9 cellular contexts compared by ENCODE assay signal in genomic region chr5:84382363-84383295, GRCh38. TPM values are rescaled to one million over a fixed set of nuclear protein-coding genes. Genes with fewer than 3 reads are reported as not detected.
DNase-seq lines count a peak whose midpoint lies in the region; ATAC-seq and TF ChIP-seq lines count a peak whose summit lies in the region.
"Had no signal": no experiment of that assay in that cellular context is flagged by ENCODE, and none has a peak within 500 bp of the region (broad histone marks: within the 10 kb centered on the region; RNA-seq: fewer than 3 reads in every experiment).

No MANE protein-coding gene starts in this region.

- H3K36me3 Mint-ChIP-seq in activated CD4-positive, alpha-beta T cell treated with anti-CD3 and anti-CD28 coated beads, Interleukin-2, amount 10 ng/mL, durations not matched to agents 7 days and 5 days (ENCODE audit: low read depth), result no peaks in the 10 kb centered on the region
- H3K36me3 Mint-ChIP-seq: activated naive CD8-positive, alpha-beta T cell had no signal

- H3K27ac ChIP-seq in ascending aorta (peak overlapping the region; percentile 90 to 94), hepatocyte (peak overlapping the region; percentile 68)

- H3K36me3 ChIP-seq in ascending aorta (no peaks in the 10 kb centered on the region), hepatocyte (replicated peaks; ENCODE audit: insufficient read depth, low read depth) (no peaks in the 10 kb centered on the region)

- CTCF ChIA-PET in activated CD4-positive, alpha-beta T cell treated with anti-CD3 and anti-CD28 coated beads, Interleukin-2, amount 10 ng/mL, durations not matched to agents 7 days and 5 days (lab: Charles Lee), result no interaction called here

- POLR2A ChIA-PET in activated CD4-positive, alpha-beta T cell treated with anti-CD3 and anti-CD28 coated beads, Interleukin-2, amount 10 ng/mL, durations not matched to agents 7 days and 5 days (lab: Charles Lee), result no interaction called here

- H3K27me3 Mint-ChIP-seq in activated CD4-positive, alpha-beta T cell treated with anti-CD3 and anti-CD28 coated beads, Interleukin-2, amount 10 ng/mL, durations not matched to agents 7 days and 5 days, result peaks cover 47% of the 10 kb centered on the region

- H3K4me3 Mint-ChIP-seq in activated CD4-positive, alpha-beta T cell treated with anti-CD3 and anti-CD28 coated beads, Interleukin-2, amount 10 ng/mL, durations not matched to agents 7 days and 5 days, result no peak overlapping the region
- H3K4me3 Mint-ChIP-seq: activated naive CD8-positive, alpha-beta T cell had no signal

- no peaks in the 10 kb centered on the region for H3K9me3 ChIP-seq in ascending aorta
- no peaks in the 10 kb centered on the region for H3K9me3 ChIP-seq in hepatocyte (ENCODE audit: low read depth)

- H3K4me2 ChIP-seq in hepatocyte, result peak overlapping the region; percentile 90

- TF ChIP-seq CTCF in ascending aorta (IDR thresholded peaks at IDR 0.05), result no peak
- TF ChIP-seq CTCF in hepatocyte (IDR thresholded peaks at IDR 0.05; ENCODE audit: poor library complexity), result peak; percentile 6

- in situ Hi-C loops in Caki2 (cut with HindIII; ENCODE audit: low pct_unique_long_range_greater_than_20kb, low sequenced_read_pairs), result no loop called here

- H3K27me3 ChIP-seq in ascending aorta (no peaks in the 10 kb centered on the region), hepatocyte (peaks cover 16% of the 10 kb centered on the region)

- H3K27ac Mint-ChIP-seq in activated CD4-positive, alpha-beta T cell treated with anti-CD3 and anti-CD28 coated beads, Interleukin-2, amount 10 ng/mL, durations not matched to agents 7 days and 5 days, result no peak overlapping the region
- H3K27ac Mint-ChIP-seq: activated naive CD8-positive, alpha-beta T cell had no signal

- H3K4me3 ChIP-seq in ascending aorta (peak overlapping the region; percentile 60 to 88), hepatocyte (peak overlapping the region; percentile 71)

- H2AFZ ChIP-seq in hepatocyte, result peak overlapping the region; percentile 65

- no peaks in the 10 kb centered on the region for H4K20me1 ChIP-seq in hepatocyte (ENCODE audit: insufficient read depth, poor library complexity, severe bottlenecking)

- under 1% methylated on average over 45 of the region's 45 CpGs for WGBS in hepatocyte (ENCODE audit: low lambda C conversion rate, missing lambda C conversion rate)

- no peaks in the 10 kb centered on the region for H3K79me2 ChIP-seq in hepatocyte

- H3K4me1 ChIP-seq in ascending aorta, result peaks cover 0 to 11% of the 10 kb centered on the region in 2 donors
- H3K4me1 ChIP-seq in hepatocyte (ENCODE audit: insufficient read depth), result peaks cover 15% of the 10 kb centered on the region

- peaks cover 12% of the 10 kb centered on the region for H3K4me1 Mint-ChIP-seq in activated CD4-positive, alpha-beta T cell treated with anti-CD3 and anti-CD28 coated beads, Interleukin-2, amount 10 ng/mL, durations not matched to agents 7 days and 5 days

- intact Hi-C loops in ascending aorta (cut with DNase I), result loop anchor here (1.0 to 10.0 kb wide), 5 partner anchors 92 to 828 kb away; partner anchors contain the start of gene HAPLN1

- H3K9me3 Mint-ChIP-seq in activated CD4-positive, alpha-beta T cell treated with anti-CD3 and anti-CD28 coated beads, Interleukin-2, amount 10 ng/mL, durations not matched to agents 7 days and 5 days, result no peaks in the 10 kb centered on the region

- ATAC-seq in HG02852 (IDR thresholded peaks at IDR 0.05; ENCODE audit: unreplicated experiment), result no peak

- peak; percentile 73 for DNase-seq in Caki2 (ENCODE audit: low read depth)
- DNase-seq in NCI-H146 treated with DMSO at 0.1 percent for 48 hours (lab: John Stamatoyannopoulos, UW; ENCODE audit: unreplicated experiment), result peak; percentile 25
- DNase-seq in ascending aorta (ENCODE audit: low spot score in 2 of 2), result peak in 1 of 2 donors; percentile 69
- DNase-seq in hepatocyte (ENCODE audit: low spot score), result peak; percentile 71
- peak; percentile 87 for DNase-seq in retina
- no peak for DNase-seq in NCI-H1092 (lab: John Stamatoyannopoulos, UW)
- DNase-seq in activated CD4-positive, alpha-beta T cell treated with anti-CD3 and anti-CD28 coated beads, Interleukin-2, amount 10 ng/mL, durations not matched to agents 7 days and 5 days, result no peak

- H3K9me2 ChIP-seq in hepatocyte (replicated peaks; ENCODE audit: insufficient read depth), result no peaks in the 10 kb centered on the region

RNA-seq across cellular contexts. Expression of gene EDIL3, which starts 2.1 kb away (rescaled TPM):
- 89.1 and 127 TPM in 2 replicates for total RNA-seq in Caki2 (2014; rRNA removed; shearing (Covaris generic); ENCODE audit: low replicate concordance)
- total RNA-seq in ascending aorta (68.1 TPM), hepatocyte (35.6 and 42.4 TPM in 2 replicates)
- polyA plus RNA-seq in hepatocyte, result 18.2 and 21.1 TPM in 2 replicates
- not detected for total RNA-seq in activated CD4-positive, alpha-beta T cell treated with anti-CD3 and anti-CD28 coated beads, Interleukin-2, amount 10 ng/mL, durations not matched to agents 7 days and 5 days

Comparison
In these comparisons a context has a peak if more than half of its experiments do, and no peak if none do; other contexts are left out.
1. DNase-seq: peak in Caki2 (single experiment), NCI-H146 treated with DMSO at 0.1 percent for 48 hours (single experiment), hepatocyte (single experiment) and retina (single experiment); none in NCI-H1092 (single experiment) and activated CD4-positive, alpha-beta T cell treated with anti-CD3 and anti-CD28 coated beads, Interleukin-2, amount 10 ng/mL, durations not matched to agents 7 days and 5 days (single experiment).
2. RNA of gene EDIL3, which starts 2.1 kb away (total RNA-seq): 89.1 to 127 TPM in Caki2, 68.1 TPM in ascending aorta (single experiment) and 35.6 to 42.4 TPM in hepatocyte; not detected in activated CD4-positive, alpha-beta T cell treated with anti-CD3 and anti-CD28 coated beads, Interleukin-2, amount 10 ng/mL, durations not matched to agents 7 days and 5 days; every median in the first group is over 10 times any median in the second.